ENCODE assay signal across 10 cellular contexts in genomic region chr2:68727698-68728375, GRCh38. TPM values are rescaled to one million over a fixed set of nuclear protein-coding genes. Genes with fewer than 3 reads are reported as not detected.
DNase-seq lines count a peak whose midpoint lies in the region; ATAC-seq and TF ChIP-seq lines count a peak whose summit lies in the region.
"Had no signal": no experiment of that assay in that cellular context is flagged by ENCODE, and none has a peak within 500 bp of the region (broad histone marks: within the 10 kb centered on the region; RNA-seq: fewer than 3 reads in every experiment).

No MANE protein-coding gene starts in this region.

- no peak overlapping the region for H2AK5ac ChIP-seq in mesenchymal stem cell (ENCODE audit: low read length, severe bottlenecking)

- peak overlapping the region; percentile 88 for H3K27ac Mint-ChIP-seq in CD4-positive, alpha-beta T cell
- peak overlapping the region; percentile 79 for H3K27ac Mint-ChIP-seq in activated CD8-positive, alpha-beta T cell treated with anti-CD3 and anti-CD28 coated beads, Interleukin-2, amount 10 ng/mL, durations not matched to agents 7 days and 5 days

- H3K27ac ChIP-seq in CD4-positive, alpha-beta T cell (ENCODE audit: low read depth, low read length), result peak overlapping the region; percentile 10
- no peak overlapping the region for H3K27ac ChIP-seq in mesenchymal stem cell (ENCODE audit: low read length, poor library complexity, severe bottlenecking)

- no peak overlapping the region for H3K4me2 ChIP-seq in mesenchymal stem cell (ENCODE audit: low read length, poor library complexity, severe bottlenecking)

- H4K91ac ChIP-seq in mesenchymal stem cell (ENCODE audit: low read length), result peak overlapping the region; percentile 25

- H3K4me1 Mint-ChIP-seq in CD4-positive, alpha-beta T cell (ENCODE audit: low read depth), result peaks cover 69% of the 10 kb centered on the region
- peaks cover 68% of the 10 kb centered on the region for H3K4me1 Mint-ChIP-seq in activated CD8-positive, alpha-beta T cell treated with anti-CD3 and anti-CD28 coated beads, Interleukin-2, amount 10 ng/mL, durations not matched to agents 7 days and 5 days (ENCODE audit: low read depth)

- no peaks in the 10 kb centered on the region for H3K36me3 Mint-ChIP-seq in CD4-positive, alpha-beta T cell (ENCODE audit: low read depth)
- H3K36me3 Mint-ChIP-seq in activated CD8-positive, alpha-beta T cell treated with anti-CD3 and anti-CD28 coated beads, Interleukin-2, amount 10 ng/mL, durations not matched to agents 7 days and 5 days (ENCODE audit: low read depth), result peaks cover 7% of the 10 kb centered on the region

- H3K9ac ChIP-seq in mesenchymal stem cell (ENCODE audit: low read length), result no peak overlapping the region

- H3K27me3 Mint-ChIP-seq in CD4-positive, alpha-beta T cell, result no peaks in the 10 kb centered on the region
- H3K27me3 Mint-ChIP-seq in activated CD8-positive, alpha-beta T cell treated with anti-CD3 and anti-CD28 coated beads, Interleukin-2, amount 10 ng/mL, durations not matched to agents 7 days and 5 days (ENCODE audit: low read depth), result no peaks in the 10 kb centered on the region

- peak overlapping the region; percentile 19 for H4K8ac ChIP-seq in mesenchymal stem cell (ENCODE audit: low read length)

- no peak overlapping the region for H3K23ac ChIP-seq in mesenchymal stem cell (ENCODE audit: low read length in 2 of 2)

- no peaks in the 10 kb centered on the region for H3K36me3 ChIP-seq in mesenchymal stem cell (ENCODE audit: control insufficient read depth in 1 of 2, insufficient read depth in 2 of 2, low read depth in 1 of 2, low read length in 2 of 2)

- no peak for DNase-seq in CD4-positive, alpha-beta T cell
- DNase-seq in HT1080 (ENCODE audit: low read depth) (peak; percentile 84), mesenchymal stem cell (peak; percentile 77), NCI-H2029 (lab: John Stamatoyannopoulos, UW) (no peak), NCI-H510A treated with DMSO at 0.1 percent for 48 hours (lab: John Stamatoyannopoulos, UW) (no peak)
- DNase-seq in activated CD8-positive, alpha-beta T cell treated with anti-CD3 and anti-CD28 coated beads, Interleukin-2, amount 10 ng/mL, durations not matched to agents 7 days and 5 days, result no peak
- DNase-seq: DMS53 had no signal

- H2BK120ac ChIP-seq in mesenchymal stem cell (ENCODE audit: low read depth, low read length), result no peak overlapping the region

- no peak overlapping the region for H3K4me3 ChIP-seq in mesenchymal stem cell (ENCODE audit: insufficient read depth in 1 of 2, low read depth in 1 of 2, low read length in 2 of 2)

- peak overlapping the region; percentile 46 for H3K4me3 Mint-ChIP-seq in CD4-positive, alpha-beta T cell
- H3K4me3 Mint-ChIP-seq in activated CD8-positive, alpha-beta T cell treated with anti-CD3 and anti-CD28 coated beads, Interleukin-2, amount 10 ng/mL, durations not matched to agents 7 days and 5 days, result peak overlapping the region; percentile 32

- H3K9me3 ChIP-seq in CD4-positive, alpha-beta T cell (ENCODE audit: control insufficient read depth, low read length), result no peaks in the 10 kb centered on the region
- H3K9me3 ChIP-seq in mesenchymal stem cell (ENCODE audit: control insufficient read depth, low read length), result no peaks in the 10 kb centered on the region

- CTCF ChIA-PET in CD4-positive, alpha-beta T cell (lab: Charles Lee), result interaction anchor here (2.5 to 3.1 kb wide), 2 partner anchors 19 to 24 kb away, joined by 8 to 12 read pairs; no protein-coding TSS in a partner anchor
- CTCF ChIA-PET in activated CD8-positive, alpha-beta T cell treated with anti-CD3 and anti-CD28 coated beads, Interleukin-2, amount 10 ng/mL, durations not matched to agents 7 days and 5 days (lab: Charles Lee), result interaction anchor here (0.8 to 23.9 kb wide), 6 partner anchors 17 to 264 kb away, joined by 3 to 449 read pairs (median 5); no protein-coding TSS in a partner anchor

- H3K4me1 ChIP-seq in mesenchymal stem cell (ENCODE audit: control insufficient read depth, insufficient read depth, low read depth, low read length), result no peaks in the 10 kb centered on the region

- no peak for TF ChIP-seq CTCF in CD4-positive, alpha-beta T cell (IDR thresholded peaks at IDR 0.05)

- H3K9me3 Mint-ChIP-seq in CD4-positive, alpha-beta T cell, result no peaks in the 10 kb centered on the region
- no peaks in the 10 kb centered on the region for H3K9me3 Mint-ChIP-seq in activated CD8-positive, alpha-beta T cell treated with anti-CD3 and anti-CD28 coated beads, Interleukin-2, amount 10 ng/mL, durations not matched to agents 7 days and 5 days (ENCODE audit: insufficient read depth)

- intact Hi-C loops in CD4-positive, alpha-beta T cell (cut with DNase I, micrococcal nuclease), result loop anchor here in 1 of 2 experiments (1.0 kb wide), 2 partner anchors 9 to 13 kb away; no protein-coding TSS in a partner anchor

- 39% methylated on average over 5 of the region's 6 CpGs for WGBS in mesenchymal stem cell

- no peak overlapping the region for H3K14ac ChIP-seq in mesenchymal stem cell (ENCODE audit: low read length in 2 of 2)

- no peak for ATAC-seq in CD4-positive, alpha-beta T cell (ENCODE audit: poor library complexity)
- ATAC-seq in activated CD8-positive, alpha-beta T cell treated with anti-CD3 and anti-CD28 coated beads, Interleukin-2, amount 10 ng/mL, durations not matched to agents 7 days and 5 days, result no peak
- ATAC-seq in GM19035 (IDR thresholded peaks at IDR 0.05; ENCODE audit: unreplicated experiment) (no peak), GM21529 (IDR thresholded peaks at IDR 0.05; ENCODE audit: unreplicated experiment) (no peak)
- ATAC-seq: sciatic nerve had no signal

- H2AFZ ChIP-seq in mesenchymal stem cell (ENCODE audit: low read depth, low read length), result no peak overlapping the region

- H3K4ac ChIP-seq in mesenchymal stem cell (ENCODE audit: low read depth in 1 of 2, low read length in 2 of 2), result peak overlapping the region in 1 of 2 experiments; percentile 30

- POLR2A ChIA-PET in CD4-positive, alpha-beta T cell (lab: Charles Lee), result interaction anchor here (0.9 to 3.0 kb wide), 8 partner anchors 9 to 180 kb away, joined by 3 to 15 read pairs (median 6); no protein-coding TSS in a partner anchor
- POLR2A ChIA-PET in activated CD8-positive, alpha-beta T cell treated with anti-CD3 and anti-CD28 coated beads, Interleukin-2, amount 10 ng/mL, durations not matched to agents 7 days and 5 days (lab: Charles Lee), result interaction anchor here (0.6 to 1.8 kb wide), 3 partner anchors 9 to 31 kb away, joined by 3 to 5 read pairs (median 5); no protein-coding TSS in a partner anchor

- no peaks in the 10 kb centered on the region for H3K79me1 ChIP-seq in mesenchymal stem cell (replicated peaks; ENCODE audit: low read length, poor library complexity, severe bottlenecking)

- peak overlapping the region in 1 of 2 experiments; percentile 5 for H3K18ac ChIP-seq in mesenchymal stem cell (ENCODE audit: low read depth in 1 of 2, low read length in 2 of 2)

- H2BK5ac ChIP-seq in mesenchymal stem cell (ENCODE audit: low read depth, low read length, poor library complexity, severe bottlenecking), result no peak overlapping the region

- no peaks in the 10 kb centered on the region for H3K27me3 ChIP-seq in CD4-positive, alpha-beta T cell (ENCODE audit: control insufficient read depth, insufficient read depth, low read length)
- H3K27me3 ChIP-seq in mesenchymal stem cell (ENCODE audit: control insufficient read depth in 1 of 2, insufficient read depth in 1 of 2, low read length in 2 of 2), result no peaks in the 10 kb centered on the region

- H2BK12ac ChIP-seq in mesenchymal stem cell (ENCODE audit: low read length in 2 of 2), result peak overlapping the region in 1 of 2 experiments; percentile 61

- H2BK15ac ChIP-seq in mesenchymal stem cell (ENCODE audit: low read depth, poor library complexity, severe bottlenecking), result no peak overlapping the region

RNA-seq across cellular contexts. Expression of gene ARHGAP25, which starts 6.8 kb away (rescaled TPM):
- 10 to 100 TPM; 39.3 to 41.8 TPM for total RNA-seq in CD4-positive, alpha-beta T cell
- not detected in 2 replicates for total RNA-seq in HT1080 (2014; rRNA removed; shearing (Covaris generic))
- 0.63 TPM in 1 of 2 replicates, not detected in the other for polyA plus RNA-seq in HT1080 (2015; cell fraction: cytosol; rRNA removed)
- polyA plus RNA-seq in HT1080 (2015; cell fraction: nucleus; rRNA removed), result not detected in 2 replicates
- total RNA-seq in activated CD8-positive, alpha-beta T cell treated with anti-CD3 and anti-CD28 coated beads, Interleukin-2, amount 10 ng/mL, durations not matched to agents 7 days and 5 days, result 10 to 100 TPM; 68.2 to 68.7 TPM
- 0.62 TPM for polyA plus RNA-seq in mesenchymal stem cell (2013, experiment 1 of 2)
- 0.45 TPM for polyA plus RNA-seq in mesenchymal stem cell (2013, experiment 2 of 2)

Comparison
In these comparisons a context has a peak if more than half of its experiments do, and no peak if none do; other contexts are left out.
1. DNase-seq: peak in HT1080 (single experiment) and mesenchymal stem cell (single experiment); none in CD4-positive, alpha-beta T cell (0 of 10), activated CD8-positive, alpha-beta T cell treated with anti-CD3 and anti-CD28 coated beads, Interleukin-2, amount 10 ng/mL, durations not matched to agents 7 days and 5 days (single experiment), NCI-H2029 (single experiment) and NCI-H510A treated with DMSO at 0.1 percent for 48 hours (single experiment).
2. RNA of gene ARHGAP25, which starts 6.8 kb away (total RNA-seq): 68.2 to 68.7 TPM in activated CD8-positive, alpha-beta T cell treated with anti-CD3 and anti-CD28 coated beads, Interleukin-2, amount 10 ng/mL, durations not matched to agents 7 days and 5 days and 39.3 to 41.8 TPM in CD4-positive, alpha-beta T cell; not detected in HT1080; every median in the first group is over 10 times any median in the second.